19 cellular contexts compared by ENCODE assay signal in the genomic region with DNA sequence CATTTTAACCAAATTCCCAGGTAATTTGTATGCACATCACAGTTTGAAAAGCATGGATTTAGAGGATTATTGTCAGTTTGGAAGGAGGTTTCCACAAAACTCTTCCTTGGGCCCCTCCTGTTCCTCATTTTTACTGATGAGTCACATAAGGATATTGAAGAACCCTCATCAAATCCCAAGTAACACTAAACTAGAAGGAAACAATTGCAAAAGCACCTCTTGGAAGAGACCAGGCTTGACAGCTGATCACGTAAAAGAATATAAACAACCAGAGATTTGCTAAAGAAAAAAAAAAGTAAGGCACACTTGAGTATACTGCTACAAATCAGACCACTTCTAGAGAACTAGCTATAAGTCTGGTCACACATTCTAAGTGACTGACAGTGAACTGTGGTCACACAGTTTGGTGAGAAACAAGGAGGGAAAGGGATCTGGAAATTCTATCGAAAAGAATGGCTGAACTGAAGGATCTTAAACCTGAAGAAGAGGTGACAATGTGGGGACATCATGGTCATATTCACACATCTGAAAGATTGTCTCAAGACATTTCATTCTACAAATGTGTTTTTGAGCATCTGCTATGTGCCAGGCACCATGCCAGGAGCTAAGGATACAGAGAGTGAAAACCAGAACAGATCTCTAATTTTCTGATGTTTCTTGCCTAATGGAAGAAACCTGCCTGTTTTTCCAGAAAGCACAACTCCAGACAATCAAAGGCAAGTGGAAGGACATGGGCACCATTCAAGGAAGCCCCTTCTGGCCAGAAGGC. TPM values are rescaled to one million over a fixed set of nuclear protein-coding genes. Genes with fewer than 3 reads are reported as not detected.
DNase-seq lines count a peak whose midpoint lies in the region; ATAC-seq, FAIRE-seq and TF ChIP-seq lines count a peak whose summit lies in the region.
"Had no signal": no experiment of that assay in that cellular context is flagged by ENCODE, and none has a peak within 500 bp of the region (broad histone marks: within the 10 kb centered on the region; RNA-seq: fewer than 3 reads in every experiment).

No MANE protein-coding gene starts in this region.

- H3K27me3 Mint-ChIP-seq in progenitor cell of endocrine pancreas: no peaks in the 10 kb centered on the region
- H3K27me3 Mint-ChIP-seq: activated naive CD4-positive, alpha-beta T cell treated with anti-CD3 and anti-CD28 coated beads, Interleukin-2, amount 10 ng/mL, durations not matched to agents 7 days and 5 days had no signal

- no peak overlapping the region for H3K4me3 Mint-ChIP-seq in progenitor cell of endocrine pancreas (ENCODE audit: low read depth)
- H3K4me3 Mint-ChIP-seq: activated naive CD4-positive, alpha-beta T cell treated with anti-CD3 and anti-CD28 coated beads, Interleukin-2, amount 10 ng/mL, durations not matched to agents 7 days and 5 days had no signal

- H3K4me3 ChIP-seq in ACC112 (ENCODE audit: low read depth, low read length) (peak overlapping the region; percentile 2; the same call in 1 of the 2 replicates), esophagus squamous epithelium (no peak overlapping the region), parathyroid adenoma (ENCODE audit: low read depth, low read length) (no peak overlapping the region)
- H3K4me3 ChIP-seq: cardiac muscle cell, HAP-1, lung, Peyer's patch had no signal

- no peak for TF ChIP-seq CTCF in esophagus squamous epithelium (IDR thresholded peaks at IDR 0.05)
- no peak for TF ChIP-seq CTCF in parathyroid adenoma (IDR thresholded peaks at IDR 0.05)
- TF ChIP-seq CTCF in progenitor cell of endocrine pancreas (IDR thresholded peaks at IDR 0.05; ENCODE audit: unreplicated experiment): no peak

- H3K4me1 ChIP-seq in ACC112 (ENCODE audit: control insufficient read depth, insufficient read depth, low read length, unreplicated experiment): peaks cover 14% of the 10 kb centered on the region
- peaks cover 0 to 22% (median 10%) of the 10 kb centered on the region in 3 donors for H3K4me1 ChIP-seq in esophagus squamous epithelium
- H3K4me1 ChIP-seq in parathyroid adenoma: peaks cover 17% of the 10 kb centered on the region
- H3K4me1 ChIP-seq: HAP-1, Peyer's patch had no signal

- no peaks in the 10 kb centered on the region for H3K9me3 Mint-ChIP-seq in progenitor cell of endocrine pancreas (ENCODE audit: low read depth)
- H3K9me3 Mint-ChIP-seq: activated naive CD4-positive, alpha-beta T cell treated with anti-CD3 and anti-CD28 coated beads, Interleukin-2, amount 10 ng/mL, durations not matched to agents 7 days and 5 days had no signal

- H3K79me2 ChIP-seq in ACC112 (ENCODE audit: control insufficient read depth, insufficient read depth, low read length, unreplicated experiment) (peaks cover 76% of the 10 kb centered on the region), parathyroid adenoma (peaks cover 25% of the 10 kb centered on the region)

- FAIRE-seq in HTR-8/SVneo (lab: Jason Lieb, UNC): peak; percentile 78
- FAIRE-seq: small intestine had no signal

- peak overlapping the region; percentile 46 for H3K27ac ChIP-seq in ACC112 (ENCODE audit: low read depth, low read length)
- H3K27ac ChIP-seq in esophagus squamous epithelium: peak overlapping the region; percentile 23 to 77 (median 68)
- no peak overlapping the region for H3K27ac ChIP-seq in parathyroid adenoma
- H3K27ac ChIP-seq: cardiac muscle cell had no signal

- H3K27me3 ChIP-seq in ACC112 (ENCODE audit: insufficient read depth, low read length) (no peaks in the 10 kb centered on the region), esophagus squamous epithelium (no peaks in the 10 kb centered on the region), parathyroid adenoma (ENCODE audit: control insufficient read depth, insufficient read depth, low read length) (no peaks in the 10 kb centered on the region)
- H3K27me3 ChIP-seq: cardiac muscle cell, Peyer's patch had no signal

- no peak for ATAC-seq in GM18868 (IDR thresholded peaks at IDR 0.05; ENCODE audit: unreplicated experiment)

- no peaks in the 10 kb centered on the region for H3K36me3 Mint-ChIP-seq in progenitor cell of endocrine pancreas (ENCODE audit: insufficient read depth)
- H3K36me3 Mint-ChIP-seq: activated naive CD4-positive, alpha-beta T cell treated with anti-CD3 and anti-CD28 coated beads, Interleukin-2, amount 10 ng/mL, durations not matched to agents 7 days and 5 days had no signal

- H3K9me3 ChIP-seq in esophagus squamous epithelium (no peaks in the 10 kb centered on the region), parathyroid adenoma (ENCODE audit: control insufficient read depth, low read length) (no peaks in the 10 kb centered on the region)
- H3K9me3 ChIP-seq: HAP-1, Peyer's patch had no signal

- 53 to 73% methylated on average over 2 of the region's 2 CpGs for WGBS in esophagus squamous epithelium, 2 donors

- H3K27ac Mint-ChIP-seq in progenitor cell of endocrine pancreas: no peak overlapping the region
- H3K27ac Mint-ChIP-seq: activated naive CD4-positive, alpha-beta T cell treated with anti-CD3 and anti-CD28 coated beads, Interleukin-2, amount 10 ng/mL, durations not matched to agents 7 days and 5 days had no signal

- H3K4me1 Mint-ChIP-seq in progenitor cell of endocrine pancreas (ENCODE audit: low read depth): no peaks in the 10 kb centered on the region
- H3K4me1 Mint-ChIP-seq: activated naive CD4-positive, alpha-beta T cell treated with anti-CD3 and anti-CD28 coated beads, Interleukin-2, amount 10 ng/mL, durations not matched to agents 7 days and 5 days had no signal

- intact Hi-C loops in esophagus squamous epithelium (cut with DNase I): no loop called here

- H3K36me3 ChIP-seq in ACC112 (ENCODE audit: insufficient read depth, low read length) (0 out of 2 replicates have a peak, but pooled peaks cover 5% of the 10 kb centered on the region), esophagus squamous epithelium (no peaks in the 10 kb centered on the region), parathyroid adenoma (ENCODE audit: control insufficient read depth, insufficient read depth, low read length) (no peaks in the 10 kb centered on the region)
- H3K36me3 ChIP-seq: cardiac muscle cell, HAP-1, Peyer's patch had no signal

- no peak for DNase-seq in HTR-8/SVneo (ENCODE audit: insufficient read length, low spot score)
- DNase-seq in esophagus squamous epithelium (lab: John Stamatoyannopoulos, UW): no peak
- no peak for DNase-seq in OCI-M2 (lab: John Stamatoyannopoulos, UW; ENCODE audit: unreplicated experiment)
- no peak for DNase-seq in progenitor cell of endocrine pancreas (ENCODE audit: low spot score, unreplicated experiment)
- no peak for DNase-seq in kidney tubule cell (ENCODE audit: low spot score)
- DNase-seq: activated naive CD4-positive, alpha-beta T cell treated with anti-CD3 and anti-CD28 coated beads, Interleukin-2, amount 10 ng/mL, durations not matched to agents 7 days and 5 days; KG1; NCI-H1694; NCI-H524 treated with DMSO at 0.1 percent for 48 hours; Peyer's patch; small intestine; stimulated activated naive CD4-positive, alpha-beta T cell treated with Interleukin-2 at 50 U/mL for 16 hours; T-helper 1 cell had no signal

- TF ChIP-seq POLR2A in esophagus squamous epithelium (IDR thresholded peaks at IDR 0.05): no peak

- H2AFZ ChIP-seq in ACC112 (ENCODE audit: low read length, unreplicated experiment) (no peak overlapping the region), parathyroid adenoma (no peak overlapping the region)

- no peak overlapping the region for H3K9ac ChIP-seq in parathyroid adenoma

- H3K4me2 ChIP-seq in parathyroid adenoma (ENCODE audit: low read length): peak overlapping the region; percentile 1

RNA-seq across cellular contexts. Expression of a gene that starts 24.1 kb away (rescaled TPM):
- total RNA-seq in esophagus squamous epithelium (10 to 100 TPM; 13.6 to 30.3 (median 15.5) TPM), progenitor cell of endocrine pancreas (8.9 and 9.1 TPM in 2 replicates)

RNA-seq across cellular contexts. Expression of a gene that starts 47.2 kb away (rescaled TPM):
- total RNA-seq in esophagus squamous epithelium (10 to 100 TPM; 15.4 to 38.6 (median 32.9) TPM), progenitor cell of endocrine pancreas (18.3 and 18.4 TPM in 2 replicates)
